In the genomic region with DNA sequence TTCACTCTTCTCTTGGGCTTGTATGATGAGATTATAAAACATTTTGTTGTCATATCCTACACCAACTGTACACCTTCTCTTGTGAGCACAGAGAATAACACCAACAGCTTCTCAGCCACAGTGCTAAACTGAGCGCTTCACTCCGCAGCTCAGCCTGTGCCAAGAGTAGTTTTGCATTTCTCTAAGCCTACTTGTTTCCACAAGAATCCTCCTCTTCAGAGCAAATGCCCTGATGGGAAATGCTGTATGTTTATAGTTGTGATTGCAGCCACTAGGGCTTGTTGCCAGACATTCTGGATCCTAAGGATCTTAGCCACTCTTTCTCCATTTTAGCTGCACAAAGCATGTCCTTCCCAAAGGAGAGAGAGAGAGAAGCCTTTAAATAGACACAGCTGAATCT, we compare ENCODE assay signal across 14 cellular contexts.
DNase-seq lines count a peak whose midpoint lies in the region; ATAC-seq and TF ChIP-seq lines count a peak whose summit lies in the region.
"Had no signal": no experiment of that assay in that cellular context is flagged by ENCODE, and none has a peak within 500 bp of the region (broad histone marks: within the 10 kb centered on the region; RNA-seq: fewer than 3 reads in every experiment).

No MANE protein-coding gene starts in this region.

- TF ChIP-seq CTCF in astrocyte of the cerebellum (IDR thresholded peaks at IDR 0.05; ENCODE audit: low read depth, low read length, missing control alignments) = no peak
- no peak for TF ChIP-seq CTCF in gastroesophageal sphincter (IDR thresholded peaks at IDR 0.05)
- no peak for TF ChIP-seq CTCF in ascending aorta (IDR thresholded peaks at IDR 0.05)

- H3K27me3 ChIP-seq in gastroesophageal sphincter (no peaks in the 10 kb centered on the region), ascending aorta (no peaks in the 10 kb centered on the region)

- TF ChIP-seq POLR2A in gastroesophageal sphincter (IDR thresholded peaks at IDR 0.05) = no peak

- peak; percentile 65 for ATAC-seq in gastroesophageal sphincter
- no peak for ATAC-seq in HG02852 (IDR thresholded peaks at IDR 0.05; ENCODE audit: unreplicated experiment)
- no peak for ATAC-seq in GM21528 (IDR thresholded peaks at IDR 0.05; ENCODE audit: low FRiP score, unreplicated experiment)
- ATAC-seq in GM19395 (IDR thresholded peaks at IDR 0.05; ENCODE audit: unreplicated experiment) = no peak
- ATAC-seq: stimulated activated naive CD8-positive, alpha-beta T cell treated with anti-CD3 and anti-CD28 coated beads, Interleukin-15, Interleukin-2, amounts not matched to agents 100 U/mL and 50 U/mL, for 24 hours; T-helper 17 cell had no signal

- peak overlapping the region in 2 of 4 donors; percentile 36 to 51 for H3K27ac ChIP-seq in gastroesophageal sphincter
- no peak overlapping the region for H3K27ac ChIP-seq in ascending aorta

- no peak for TF ChIP-seq EP300 in gastroesophageal sphincter (IDR thresholded peaks at IDR 0.05)

- 6 to 7% methylated on average over 2 of the region's 2 CpGs for WGBS in gastroesophageal sphincter (ENCODE audit: low coverage in 1 of 2), 2 donors

- H3K4me3 ChIP-seq in astrocyte of the cerebellum (ENCODE audit: low read depth, low read length) (no peak overlapping the region), gastroesophageal sphincter (no peak overlapping the region), ascending aorta (no peak overlapping the region)

- no peaks in the 10 kb centered on the region for H3K36me3 ChIP-seq in gastroesophageal sphincter
- H3K36me3 ChIP-seq in ascending aorta = no peaks in the 10 kb centered on the region

- in situ Hi-C loops in G401 (cut with HindIII; ENCODE audit: low sequenced_read_pairs) (no loop called here), astrocyte of the cerebellum (cut with HindIII; ENCODE audit: low sequenced_read_pairs) (no loop called here)

- intact Hi-C loops in posterior cingulate gyrus (cut with DNase I) = no loop called here
- intact Hi-C loops in ascending aorta (cut with DNase I) = no loop called here

- DNase-seq in G401 (ENCODE audit: low spot score) (peak; percentile 20), astrocyte of the cerebellum (ENCODE audit: low read depth) (peak; percentile 15), posterior cingulate gyrus (peak in 9 of 10 donors; percentile 20 to 92 (median 46)), ascending aorta (ENCODE audit: low spot score in 2 of 2) (no peak)
- DNase-seq: activated CD4-positive, alpha-beta T cell treated with anti-CD3 and anti-CD28 coated beads, Interleukin-2, amount 50 U/mL, for 48 hours; CD4-positive, alpha-beta T cell; NCI-H1092 treated with DMSO at 0.1 percent for 48 hours; NCI-H510A treated with DMSO at 0.1 percent for 48 hours; stimulated activated naive CD8-positive, alpha-beta T cell treated with anti-CD3 and anti-CD28 coated beads, Interleukin-15, Interleukin-2, amounts not matched to agents 100 U/mL and 50 U/mL, for 24 hours; T-helper 17 cell had no signal

- H3K4me1 ChIP-seq in gastroesophageal sphincter = peaks cover 0 to 26% (median 2%) of the 10 kb centered on the region in 3 donors
- H3K4me1 ChIP-seq in ascending aorta = no peaks in the 10 kb centered on the region

- H3K9me3 ChIP-seq in gastroesophageal sphincter = no peaks in the 10 kb centered on the region
- no peaks in the 10 kb centered on the region for H3K9me3 ChIP-seq in ascending aorta

Comparison
In these comparisons a context has a peak if more than half of its experiments do, and no peak if none do; other contexts are left out.
1. DNase-seq: peak in G401 (single experiment), astrocyte of the cerebellum (single experiment) and posterior cingulate gyrus (9 of 10); none in ascending aorta (0 of 2).